In genomic region chr22:45163417-45164216, GRCh38 we compare ENCODE assay signal across 1 cellular context.
TF ChIP-seq lines count a peak whose summit lies in the region.

TSS of gene NUP50 (plus strand) at chr22:45163925. CDS start at chr22:45168178, 4,253 bp downstream.

TF ChIP-seq in HEK293, 187 proteins besides CTCF, POLR2A, EP300 and RAD21 (continued from another document):
- TF ChIP-seq PRDM6 (tag by site-specific recombination; IDR thresholded peaks at IDR 0.05) (no peak), KLF1 (tag by site-specific recombination; IDR thresholded peaks at IDR 0.05) (peak; percentile 30), ZBTB1 (tag by site-specific recombination; IDR thresholded peaks at IDR 0.05) (no peak), ZNF580 (tag by site-specific recombination; IDR thresholded peaks at IDR 0.05) (no peak), BCL11B (tag by site-specific recombination; IDR thresholded peaks at IDR 0.05; ENCODE audit: low read depth) (no peak), ZNF157 (tag by site-specific recombination; IDR thresholded peaks at IDR 0.05) (no peak), ZNF692 (tag by site-specific recombination; IDR thresholded peaks at IDR 0.05) (peak; percentile 56), ZNF114 (tag by site-specific recombination; IDR thresholded peaks at IDR 0.05) (no peak), GLIS2 (tag by site-specific recombination; IDR thresholded peaks at IDR 0.05) (peak; percentile 94), ZBTB21 (tag by site-specific recombination; IDR thresholded peaks at IDR 0.05) (no peak), PRDM4 (tag by site-specific recombination; IDR thresholded peaks at IDR 0.05) (no peak), ZNF112 (tag by site-specific recombination; IDR thresholded peaks at IDR 0.05) (no peak), ZNF248 (tag by site-specific recombination; IDR thresholded peaks at IDR 0.05) (no peak), ZNF121 (tag by site-specific recombination; IDR thresholded peaks at IDR 0.05) (no peak), ZBTB48 (tag by site-specific recombination; IDR thresholded peaks at IDR 0.05) (peak; percentile 55; the same call in 1 of the 2 replicates), ZNF223 (tag by site-specific recombination; IDR thresholded peaks at IDR 0.05) (no peak), TRIM28 (IDR thresholded peaks at IDR 0.05; ENCODE audit: borderline replicate concordance, low read length) (no peak), ZBTB20 (tag by site-specific recombination; IDR thresholded peaks at IDR 0.05) (peak; percentile 32; the same call in 1 of the 2 replicates), KLF17 (tag by site-specific recombination; IDR thresholded peaks at IDR 0.05) (0 out of 2 replicates have a peak, but pooled peaks have one; percentile 60), ZNF2 (tag by site-specific recombination; IDR thresholded peaks at IDR 0.05) (peak; percentile 66), ZNF791 (tag by site-specific recombination; IDR thresholded peaks at IDR 0.05) (no peak), ZNF621 (tag by site-specific recombination; IDR thresholded peaks at IDR 0.05) (no peak), ZNF184 (tag by site-specific recombination; IDR thresholded peaks at IDR 0.05) (no peak), GFI1B (tag by site-specific recombination; IDR thresholded peaks at IDR 0.05) (no peak), OSR2 (tag by site-specific recombination; IDR thresholded peaks at IDR 0.05) (no peak), ZNF776 (tag by site-specific recombination; IDR thresholded peaks at IDR 0.05; ENCODE audit: borderline replicate concordance) (no peak), ZNF202 (tag by site-specific recombination; IDR thresholded peaks at IDR 0.05; ENCODE audit: borderline replicate concordance) (no peak), SP2 (tag by site-specific recombination; IDR thresholded peaks at IDR 0.05) (peak; percentile 81), ZNF148 (tag by site-specific recombination; IDR thresholded peaks at IDR 0.05; ENCODE audit: borderline replicate concordance) (no peak), ZBTB26 (tag by site-specific recombination; optimal IDR thresholded peaks at IDR 0.05) (peak; percentile 99), ZNF366 (tag by site-specific recombination; conservative IDR thresholded peaks at IDR 0.05) (peak; percentile 7; the same call in 1 of the 2 replicates), ZNF549 (tag by site-specific recombination; IDR thresholded peaks at IDR 0.05) (no peak), PRDM1 (tag by site-specific recombination; IDR thresholded peaks at IDR 0.05) (no peak), KLF9 (tag by site-specific recombination; IDR thresholded peaks at IDR 0.05; ENCODE audit: low read depth) (0 out of 2 replicates have a peak, but pooled peaks have one; percentile 26), ZNF76 (tag by site-specific recombination; IDR thresholded peaks at IDR 0.05; ENCODE audit: borderline replicate concordance, low read depth) (peak; percentile 57; the same call in 1 of the 2 replicates), ZNF501 (tag by site-specific recombination; IDR thresholded peaks at IDR 0.05) (peak; percentile 71), ZNF175 (tag by site-specific recombination; IDR thresholded peaks at IDR 0.05) (no peak), HOXA7 (CRISPR knock-in tag; IDR thresholded peaks at IDR 0.05; ENCODE audit: borderline replicate concordance) (no peak), ZNF521 (tag by site-specific recombination; IDR thresholded peaks at IDR 0.05) (no peak), ZFP37 (tag by site-specific recombination; IDR thresholded peaks at IDR 0.05) (peak; percentile 75), ZNF155 (tag by site-specific recombination; IDR thresholded peaks at IDR 0.05) (no peak), ZNF433 (tag by site-specific recombination; IDR thresholded peaks at IDR 0.05; ENCODE audit: low read depth) (no peak), ZEB2 (tag by site-specific recombination; IDR thresholded peaks at IDR 0.05) (peak; percentile 79), ZNF16 (tag by site-specific recombination; IDR thresholded peaks at IDR 0.05; ENCODE audit: low read depth) (no peak), ZXDB (tag by site-specific recombination; IDR thresholded peaks at IDR 0.05) (peak; percentile 79), KLF7 (tag by site-specific recombination; IDR thresholded peaks at IDR 0.05; ENCODE audit: borderline replicate concordance) (peak; percentile 81; the same call in 1 of the 2 replicates), ZNF211 (tag by site-specific recombination; IDR thresholded peaks at IDR 0.05; ENCODE audit: low read depth) (no peak), TCF7L2 (IDR thresholded peaks at IDR 0.05; ENCODE audit: borderline replicate concordance, low read depth, low read length) (peak; percentile 28; the same call in 1 of the 2 replicates), ZBTB11 (tag by site-specific recombination; conservative IDR thresholded peaks at IDR 0.05; ENCODE audit: low read depth) (0 out of 2 replicates have a peak, but pooled peaks have one; percentile 9), ZNF660 (tag by site-specific recombination; IDR thresholded peaks at IDR 0.05) (peak; percentile 44; the same call in 1 of the 2 replicates), GLI4 (tag by site-specific recombination; IDR thresholded peaks at IDR 0.05) (peak; percentile 77)
